In genomic region chr21:35048183-35048601, GRCh38 we compare ENCODE assay signal across 8 cellular contexts. TPM values are rescaled to one million over a fixed set of nuclear protein-coding genes. Genes with fewer than 3 reads are reported as not detected.
DNase-seq lines count a peak whose midpoint lies in the region; ATAC-seq, FAIRE-seq and TF ChIP-seq lines count a peak whose summit lies in the region.
"Had no signal": no experiment of that assay in that cellular context is flagged by ENCODE, and none has a peak within 500 bp of the region (broad histone marks: within the 10 kb centered on the region; RNA-seq: fewer than 3 reads in every experiment).

No MANE protein-coding gene starts in this region.

- peak overlapping the region; percentile 94 for H3K27ac ChIP-seq in OCI-LY3 (ENCODE audit: low read length)

- H4K20me1 ChIP-seq in OCI-LY3 (ENCODE audit: insufficient read depth, low read length) = peaks cover 34% of the 10 kb centered on the region

- peak overlapping the region; percentile 93 for H3K9ac ChIP-seq in OCI-LY3 (ENCODE audit: low read length)

- H3K4me3 ChIP-seq in OCI-LY3 (ENCODE audit: low read length) = peak overlapping the region; percentile 89
- peak overlapping the region; percentile 13 to 45 for H3K4me3 ChIP-seq in cardiac fibroblast (replicated peaks in 1 of 2; ENCODE audit: low read depth in 2 of 2, low read length in 2 of 2)

- FAIRE-seq in frontal cortex (lab: Jason Lieb, UNC) = no peak
- FAIRE-seq: TTC549 had no signal

- DNase-seq in cardiac fibroblast (ENCODE audit: low read depth in 2 of 2) (no peak), posterior vena cava (ENCODE audit: low spot score) (peak; percentile 79), frontal cortex (ENCODE audit: low spot score in 2 of 2) (no peak), putamen (ENCODE audit: low spot score) (no peak)

- peaks cover 72% of the 10 kb centered on the region for H3K4me1 ChIP-seq in OCI-LY3 (ENCODE audit: low read length)

- no peaks in the 10 kb centered on the region for H3K9me3 ChIP-seq in OCI-LY3 (ENCODE audit: insufficient read depth, low read length)

- H3K36me3 ChIP-seq in OCI-LY3 (replicated peaks; ENCODE audit: low read depth, low read length) = peaks cover 30% of the 10 kb centered on the region

- ATAC-seq in GM18870 (IDR thresholded peaks at IDR 0.05; ENCODE audit: unreplicated experiment) (peak; percentile 2), HG03432 (IDR thresholded peaks at IDR 0.05; ENCODE audit: unreplicated experiment) (no peak)

- H3K4me2 ChIP-seq in OCI-LY3 (ENCODE audit: low read length) = peak overlapping the region; percentile 97

- intact Hi-C loops in posterior vena cava (cut with DNase I) = no loop called here

- H3K79me2 ChIP-seq in OCI-LY3 (ENCODE audit: low read length) = peaks cover 52% of the 10 kb centered on the region

- TF ChIP-seq CTCF in OCI-LY3 (IDR thresholded peaks at IDR 0.05; ENCODE audit: low read depth, low read length) (no peak), cardiac fibroblast (IDR thresholded peaks at IDR 0.05; ENCODE audit: low read depth, low read length) (no peak)

- H2AFZ ChIP-seq in OCI-LY3 (ENCODE audit: low read depth, low read length) = no peak overlapping the region

- H3K27me3 ChIP-seq in OCI-LY3 (ENCODE audit: low read depth, low read length) = peaks cover 7% of the 10 kb centered on the region; the same call in 1 of the 2 replicates

RNA-seq across cellular contexts. Expression of gene RUNX1, which starts 0.9 kb away (rescaled TPM):
- total RNA-seq in posterior vena cava (10 to 100 TPM; 39.6 to 59.3 TPM), frontal cortex (0.41 TPM)

Comparison
In these comparisons a context has a peak if more than half of its experiments do, and no peak if none do; other contexts are left out.
1. RNA of gene RUNX1, which starts 0.9 kb away (total RNA-seq): 39.6 to 59.3 TPM in posterior vena cava; 0.41 TPM in frontal cortex (single experiment); every median in the first group is over 10 times any median in the second.